ENCODE assay signal across 8 cellular contexts in the genomic region with DNA sequence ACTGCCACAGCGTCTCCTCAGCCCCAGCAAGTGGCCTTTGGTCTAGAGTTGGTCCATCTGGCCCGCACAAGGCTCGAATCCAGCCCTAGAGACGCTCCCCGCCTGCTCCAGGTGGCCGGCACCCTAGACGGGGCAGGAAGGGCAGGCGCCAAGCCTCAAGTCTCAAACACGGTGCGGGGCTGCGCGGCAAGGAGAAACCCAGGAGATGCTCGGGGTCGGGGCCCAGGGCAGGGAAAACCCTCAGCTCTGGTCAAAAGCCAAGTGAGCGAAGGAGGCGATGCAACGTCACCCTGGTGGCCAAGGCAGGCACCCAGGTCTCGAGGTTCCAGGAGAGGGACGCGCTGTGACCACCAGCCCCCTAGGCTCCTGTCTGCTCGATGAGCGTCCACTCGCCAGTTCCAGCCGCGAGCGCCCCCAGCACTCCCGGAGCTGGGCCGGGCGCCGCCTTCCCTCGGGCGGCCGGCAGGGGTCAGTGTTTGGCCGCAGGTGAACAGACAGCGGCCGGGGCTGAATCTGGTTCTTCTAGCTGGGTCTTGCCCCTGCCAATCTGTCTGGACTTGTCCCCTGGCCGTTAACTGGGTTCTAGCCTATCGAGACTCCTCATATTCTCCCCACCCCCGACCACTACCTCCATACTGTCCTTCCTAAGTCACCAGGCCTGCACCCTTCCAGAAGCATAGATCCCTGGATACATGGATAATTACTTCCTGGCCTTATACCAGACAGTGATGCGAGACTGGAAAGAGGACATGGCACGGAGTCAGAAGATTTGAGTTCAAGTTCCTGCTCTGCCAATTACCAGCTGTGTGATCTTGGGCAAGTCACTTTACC. TPM values are rescaled to one million over a fixed set of nuclear protein-coding genes. Genes with fewer than 3 reads are reported as not detected.
DNase-seq lines count a peak whose midpoint lies in the region; ATAC-seq and TF ChIP-seq lines count a peak whose summit lies in the region.

No MANE protein-coding gene starts in this region.

- H3K27me3 ChIP-seq in BJ (ENCODE audit: control insufficient read depth, insufficient read depth, low read length) (peaks cover 9% of the 10 kb centered on the region), breast epithelium (peaks cover 0 to 34% of the 10 kb centered on the region in 2 donors)

- H3K9me3 ChIP-seq in breast epithelium, result no peaks in the 10 kb centered on the region

- H3K36me3 ChIP-seq in BJ (ENCODE audit: control insufficient read depth, insufficient read depth, low read length), result no peaks in the 10 kb centered on the region
- no peaks in the 10 kb centered on the region for H3K36me3 ChIP-seq in breast epithelium

- intact Hi-C loops in breast epithelium (cut with DNase I; ENCODE audit: low total_unique reads), result no loop called here

- peak; percentile 96 for TF ChIP-seq CTCF in BJ (IDR thresholded peaks at IDR 0.05; ENCODE audit: insufficient read depth, low read depth, low read length)
- peak; percentile 95 for TF ChIP-seq CTCF in WTC11 (IDR thresholded peaks at IDR 0.05)
- peak; percentile 23 to 80 (median 71) for TF ChIP-seq CTCF in breast epithelium (IDR thresholded peaks at IDR 0.05)

- no peak for TF ChIP-seq POLR2A in breast epithelium (IDR thresholded peaks at IDR 0.05)

- peak; percentile 95 for ATAC-seq in WTC11

- CTCF ChIA-PET in BJ (lab: Yijun Ruan, JAX), result interaction anchor here (0.6 to 6.4 kb wide), 46 partner anchors 10 to 605 kb away, joined by 3 to 86 read pairs (median 4); a partner anchor contains a TSS
- CTCF ChIA-PET in WTC11 (lab: Charles Lee), result interaction anchor here (0.5 to 10.5 kb wide), 62 partner anchors 10 to 989 kb away, joined by 3 to 218 read pairs (median 6); a partner anchor contains a TSS

- POLR2A ChIA-PET in BJ (lab: Charles Lee), result interaction anchor here (0.5 kb wide), 2 partner anchors 84 to 205 kb away, joined by 8 to 12 read pairs; no protein-coding TSS in a partner anchor
- POLR2A ChIA-PET in WTC11 (lab: Charles Lee), result interaction anchor here (0.6 to 1.6 kb wide), 4 partner anchors 31 to 201 kb away, joined by 3 to 5 read pairs (median 4); no protein-coding TSS in a partner anchor

- H3K9me3 Mint-ChIP-seq in WTC11, result no peaks in the 10 kb centered on the region

- H3K4me3 Mint-ChIP-seq in WTC11, result peak overlapping the region; percentile 64

- no peak for DNase-seq in BJ (ENCODE audit: low read depth)
- peak; percentile 31 for DNase-seq in GOT3 (lab: John Stamatoyannopoulos, UW)
- peak; percentile 13 for DNase-seq in NCI-H2081 treated with DMSO at 0.1 percent for 48 hours (lab: John Stamatoyannopoulos, UW)
- DNase-seq in WTC11 (ENCODE audit: low spot score), result peak; percentile 89
- DNase-seq in breast epithelium (ENCODE audit: low spot score in 2 of 2), result peak; percentile 26 to 64
- DNase-seq in iris pigment epithelial cell (ENCODE audit: low read depth), result peak; percentile 39
- DNase-seq in stimulated activated CD4-positive, alpha-beta T cell treated with anti-CD3 and anti-CD28 coated beads, Interleukin-1b, Interleukin-23, amount 100 ng/mL, for 24 hours (ENCODE audit: low read depth in 4 of 4, low spot score in 1 of 4), result peak; percentile 35 to 64 (median 48)
- DNase-seq in globus pallidus (ENCODE audit: low spot score), result no peak

- peak overlapping the region; percentile 16; the same call in 1 of the 2 replicates for H3K4me3 ChIP-seq in BJ (ENCODE audit: low read depth, low read length)
- peak overlapping the region in 1 of 3 donors; percentile 37 for H3K4me3 ChIP-seq in breast epithelium

- peaks cover 37% of the 10 kb centered on the region for H3K27me3 Mint-ChIP-seq in WTC11 (ENCODE audit: low read depth)

- no peaks in the 10 kb centered on the region for H3K4me1 ChIP-seq in breast epithelium

- peaks cover 7% of the 10 kb centered on the region for H3K4me1 Mint-ChIP-seq in WTC11

- H3K27ac Mint-ChIP-seq in WTC11, result no peak overlapping the region

- H3K36me3 Mint-ChIP-seq in WTC11, result no peaks in the 10 kb centered on the region

- no peak overlapping the region for H3K27ac ChIP-seq in breast epithelium

TF ChIP-seq in WTC11, 78 proteins besides CTCF, POLR2A, EP300 and RAD21 (continues in another document):
- TF ChIP-seq MXD4 (CRISPR knock-in tag; IDR thresholded peaks at IDR 0.05; ENCODE audit: borderline replicate concordance) (no peak), SP1 (CRISPR knock-in tag; conservative IDR thresholded peaks at IDR 0.05) (peak; percentile 53; the same call in 1 of the 2 replicates)
- TF ChIP-seq, protein P1, sequence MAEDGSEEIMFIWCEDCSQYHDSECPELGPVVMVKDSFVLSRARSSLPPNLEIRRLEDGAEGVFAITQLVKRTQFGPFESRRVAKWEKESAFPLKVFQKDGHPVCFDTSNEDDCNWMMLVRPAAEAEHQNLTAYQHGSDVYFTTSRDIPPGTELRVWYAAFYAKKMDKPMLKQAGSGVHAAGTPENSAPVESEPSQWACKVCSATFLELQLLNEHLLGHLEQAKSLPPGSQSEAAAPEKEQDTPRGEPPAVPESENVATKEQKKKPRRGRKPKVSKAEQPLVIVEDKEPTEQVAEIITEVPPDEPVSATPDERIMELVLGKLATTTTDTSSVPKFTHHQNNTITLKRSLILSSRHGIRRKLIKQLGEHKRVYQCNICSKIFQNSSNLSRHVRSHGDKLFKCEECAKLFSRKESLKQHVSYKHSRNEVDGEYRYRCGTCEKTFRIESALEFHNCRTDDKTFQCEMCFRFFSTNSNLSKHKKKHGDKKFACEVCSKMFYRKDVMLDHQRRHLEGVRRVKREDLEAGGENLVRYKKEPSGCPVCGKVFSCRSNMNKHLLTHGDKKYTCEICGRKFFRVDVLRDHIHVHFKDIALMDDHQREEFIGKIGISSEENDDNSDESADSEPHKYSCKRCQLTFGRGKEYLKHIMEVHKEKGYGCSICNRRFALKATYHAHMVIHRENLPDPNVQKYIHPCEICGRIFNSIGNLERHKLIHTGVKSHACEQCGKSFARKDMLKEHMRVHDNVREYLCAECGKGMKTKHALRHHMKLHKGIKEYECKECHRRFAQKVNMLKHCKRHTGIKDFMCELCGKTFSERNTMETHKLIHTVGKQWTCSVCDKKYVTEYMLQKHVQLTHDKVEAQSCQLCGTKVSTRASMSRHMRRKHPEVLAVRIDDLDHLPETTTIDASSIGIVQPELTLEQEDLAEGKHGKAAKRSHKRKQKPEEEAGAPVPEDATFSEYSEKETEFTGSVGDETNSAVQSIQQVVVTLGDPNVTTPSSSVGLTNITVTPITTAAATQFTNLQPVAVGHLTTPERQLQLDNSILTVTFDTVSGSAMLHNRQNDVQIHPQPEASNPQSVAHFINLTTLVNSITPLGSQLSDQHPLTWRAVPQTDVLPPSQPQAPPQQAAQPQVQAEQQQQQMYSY (CRISPR knock-in tag; IDR thresholded peaks at IDR 0.05), result 0 out of 2 replicates have a peak, but pooled peaks have one; percentile 35
- TF ChIP-seq, protein P2, sequence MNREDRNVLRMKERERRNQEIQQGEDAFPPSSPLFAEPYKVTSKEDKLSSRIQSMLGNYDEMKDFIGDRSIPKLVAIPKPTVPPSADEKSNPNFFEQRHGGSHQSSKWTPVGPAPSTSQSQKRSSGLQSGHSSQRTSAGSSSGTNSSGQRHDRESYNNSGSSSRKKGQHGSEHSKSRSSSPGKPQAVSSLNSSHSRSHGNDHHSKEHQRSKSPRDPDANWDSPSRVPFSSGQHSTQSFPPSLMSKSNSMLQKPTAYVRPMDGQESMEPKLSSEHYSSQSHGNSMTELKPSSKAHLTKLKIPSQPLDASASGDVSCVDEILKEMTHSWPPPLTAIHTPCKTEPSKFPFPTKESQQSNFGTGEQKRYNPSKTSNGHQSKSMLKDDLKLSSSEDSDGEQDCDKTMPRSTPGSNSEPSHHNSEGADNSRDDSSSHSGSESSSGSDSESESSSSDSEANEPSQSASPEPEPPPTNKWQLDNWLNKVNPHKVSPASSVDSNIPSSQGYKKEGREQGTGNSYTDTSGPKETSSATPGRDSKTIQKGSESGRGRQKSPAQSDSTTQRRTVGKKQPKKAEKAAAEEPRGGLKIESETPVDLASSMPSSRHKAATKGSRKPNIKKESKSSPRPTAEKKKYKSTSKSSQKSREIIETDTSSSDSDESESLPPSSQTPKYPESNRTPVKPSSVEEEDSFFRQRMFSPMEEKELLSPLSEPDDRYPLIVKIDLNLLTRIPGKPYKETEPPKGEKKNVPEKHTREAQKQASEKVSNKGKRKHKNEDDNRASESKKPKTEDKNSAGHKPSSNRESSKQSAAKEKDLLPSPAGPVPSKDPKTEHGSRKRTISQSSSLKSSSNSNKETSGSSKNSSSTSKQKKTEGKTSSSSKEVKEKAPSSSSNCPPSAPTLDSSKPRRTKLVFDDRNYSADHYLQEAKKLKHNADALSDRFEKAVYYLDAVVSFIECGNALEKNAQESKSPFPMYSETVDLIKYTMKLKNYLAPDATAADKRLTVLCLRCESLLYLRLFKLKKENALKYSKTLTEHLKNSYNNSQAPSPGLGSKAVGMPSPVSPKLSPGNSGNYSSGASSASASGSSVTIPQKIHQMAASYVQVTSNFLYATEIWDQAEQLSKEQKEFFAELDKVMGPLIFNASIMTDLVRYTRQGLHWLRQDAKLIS (CRISPR knock-in tag; IDR thresholded peaks at IDR 0.05; ENCODE audit: borderline replicate concordance), result no peak

RNA-seq across cellular contexts. Expression of a gene that starts 44.0 kb away (rescaled TPM):
- not detected in 2 replicates for polyA plus RNA-seq in BJ (2011; rRNA removed)
- polyA minus RNA-seq in BJ (2011; rRNA and poly(A)+ RNA removed), result not detected in 2 replicates
- total RNA-seq in WTC11 (2021) (35.2 to 60.8 TPM (median 37.9 TPM) in 3 replicates), breast epithelium (not detected)

RNA-seq across cellular contexts. Expression of a gene that starts 44.6 kb away (rescaled TPM):
- 0.63 and 0.98 TPM in 2 replicates for polyA plus RNA-seq in BJ (2011; rRNA removed)
- polyA minus RNA-seq in BJ (2011; rRNA and poly(A)+ RNA removed), result not detected in 2 replicates
- total RNA-seq in WTC11 (2021), result 8.0 to 22.3 TPM (median 9.2 TPM) in 3 replicates
- total RNA-seq in breast epithelium, result not detected

RNA-seq across cellular contexts. Expression of a gene that starts 50.2 kb away (rescaled TPM):
- 0.70 and 0.81 TPM in 2 replicates for polyA plus RNA-seq in BJ (2011; rRNA removed)
- polyA minus RNA-seq in BJ (2011; rRNA and poly(A)+ RNA removed), result 0.52 and 0.57 TPM in 2 replicates
- total RNA-seq in WTC11 (2021) (1.6 to 2.8 TPM (median 1.7 TPM) in 3 replicates), breast epithelium (under 1 TPM in 1 of 3 donors, not detected in 2; 0.16 TPM)

RNA-seq across cellular contexts. Expression of a gene that starts 52.2 kb away (rescaled TPM):
- not detected in 2 replicates for polyA plus RNA-seq in BJ (2011; rRNA removed)
- polyA minus RNA-seq in BJ (2011; rRNA and poly(A)+ RNA removed), result not detected in 2 replicates
- 0.09 to 0.24 TPM (median 0.09 TPM) in 3 replicates for total RNA-seq in WTC11 (2021)
- under 1 TPM; 0.32 to 0.44 (median 0.33) TPM for total RNA-seq in breast epithelium

Comparison
In these comparisons a context has a peak if more than half of its experiments do, and no peak if none do; other contexts are left out.
1. DNase-seq: peak in GOT3 (single experiment), NCI-H2081 treated with DMSO at 0.1 percent for 48 hours (single experiment), WTC11 (single experiment), breast epithelium (2 of 2), iris pigment epithelial cell (single experiment) and stimulated activated CD4-positive, alpha-beta T cell treated with anti-CD3 and anti-CD28 coated beads, Interleukin-1b, Interleukin-23, amount 100 ng/mL, for 24 hours (4 of 4); none in BJ (single experiment) and globus pallidus (single experiment).
2. RNA of a gene that starts 44.0 kb away (total RNA-seq): 35.2 to 60.8 TPM in WTC11; not detected in breast epithelium; every median in the first group is over 10 times any median in the second.
3. Peak in every context shown above with its lines, with median percentiles within 50 percentile points of each other: CTCF ChIP-seq.